Comparison of ENCODE assay signal across 1 cellular context in the genomic region with DNA sequence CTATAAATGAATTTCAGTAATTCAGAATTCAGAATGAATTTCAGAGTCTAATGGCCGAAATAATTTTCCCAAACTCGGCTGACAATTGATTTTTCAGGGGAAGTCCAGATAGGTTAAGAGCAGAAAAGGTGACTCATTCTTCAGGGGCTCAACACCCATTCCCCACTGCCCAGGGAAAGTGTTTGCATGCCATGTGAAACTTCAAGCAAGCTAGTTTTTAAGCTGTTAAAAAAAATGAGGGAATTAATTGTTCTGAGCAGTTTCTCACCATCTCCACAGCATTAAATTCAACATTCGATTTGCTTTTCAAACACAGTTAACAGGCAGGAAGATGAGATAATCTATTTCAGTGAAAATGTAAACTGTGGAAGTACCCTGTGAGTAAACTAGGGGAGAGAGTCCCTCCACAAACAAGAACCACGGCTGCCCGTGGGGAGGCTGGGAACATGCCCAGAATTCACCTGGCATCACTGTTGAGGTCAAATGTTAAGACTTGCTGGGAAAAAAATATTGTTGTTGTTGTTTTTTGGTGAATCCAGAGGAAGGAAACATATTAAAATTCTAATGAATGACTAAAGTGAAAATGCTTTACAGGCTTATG.
TF ChIP-seq lines count a peak whose summit lies in the region.

No MANE protein-coding gene starts in this region.

TF ChIP-seq in GM23338, 12 proteins besides CTCF, POLR2A, EP300 and RAD21 (continued from another document):
- TF ChIP-seq, protein P1, sequence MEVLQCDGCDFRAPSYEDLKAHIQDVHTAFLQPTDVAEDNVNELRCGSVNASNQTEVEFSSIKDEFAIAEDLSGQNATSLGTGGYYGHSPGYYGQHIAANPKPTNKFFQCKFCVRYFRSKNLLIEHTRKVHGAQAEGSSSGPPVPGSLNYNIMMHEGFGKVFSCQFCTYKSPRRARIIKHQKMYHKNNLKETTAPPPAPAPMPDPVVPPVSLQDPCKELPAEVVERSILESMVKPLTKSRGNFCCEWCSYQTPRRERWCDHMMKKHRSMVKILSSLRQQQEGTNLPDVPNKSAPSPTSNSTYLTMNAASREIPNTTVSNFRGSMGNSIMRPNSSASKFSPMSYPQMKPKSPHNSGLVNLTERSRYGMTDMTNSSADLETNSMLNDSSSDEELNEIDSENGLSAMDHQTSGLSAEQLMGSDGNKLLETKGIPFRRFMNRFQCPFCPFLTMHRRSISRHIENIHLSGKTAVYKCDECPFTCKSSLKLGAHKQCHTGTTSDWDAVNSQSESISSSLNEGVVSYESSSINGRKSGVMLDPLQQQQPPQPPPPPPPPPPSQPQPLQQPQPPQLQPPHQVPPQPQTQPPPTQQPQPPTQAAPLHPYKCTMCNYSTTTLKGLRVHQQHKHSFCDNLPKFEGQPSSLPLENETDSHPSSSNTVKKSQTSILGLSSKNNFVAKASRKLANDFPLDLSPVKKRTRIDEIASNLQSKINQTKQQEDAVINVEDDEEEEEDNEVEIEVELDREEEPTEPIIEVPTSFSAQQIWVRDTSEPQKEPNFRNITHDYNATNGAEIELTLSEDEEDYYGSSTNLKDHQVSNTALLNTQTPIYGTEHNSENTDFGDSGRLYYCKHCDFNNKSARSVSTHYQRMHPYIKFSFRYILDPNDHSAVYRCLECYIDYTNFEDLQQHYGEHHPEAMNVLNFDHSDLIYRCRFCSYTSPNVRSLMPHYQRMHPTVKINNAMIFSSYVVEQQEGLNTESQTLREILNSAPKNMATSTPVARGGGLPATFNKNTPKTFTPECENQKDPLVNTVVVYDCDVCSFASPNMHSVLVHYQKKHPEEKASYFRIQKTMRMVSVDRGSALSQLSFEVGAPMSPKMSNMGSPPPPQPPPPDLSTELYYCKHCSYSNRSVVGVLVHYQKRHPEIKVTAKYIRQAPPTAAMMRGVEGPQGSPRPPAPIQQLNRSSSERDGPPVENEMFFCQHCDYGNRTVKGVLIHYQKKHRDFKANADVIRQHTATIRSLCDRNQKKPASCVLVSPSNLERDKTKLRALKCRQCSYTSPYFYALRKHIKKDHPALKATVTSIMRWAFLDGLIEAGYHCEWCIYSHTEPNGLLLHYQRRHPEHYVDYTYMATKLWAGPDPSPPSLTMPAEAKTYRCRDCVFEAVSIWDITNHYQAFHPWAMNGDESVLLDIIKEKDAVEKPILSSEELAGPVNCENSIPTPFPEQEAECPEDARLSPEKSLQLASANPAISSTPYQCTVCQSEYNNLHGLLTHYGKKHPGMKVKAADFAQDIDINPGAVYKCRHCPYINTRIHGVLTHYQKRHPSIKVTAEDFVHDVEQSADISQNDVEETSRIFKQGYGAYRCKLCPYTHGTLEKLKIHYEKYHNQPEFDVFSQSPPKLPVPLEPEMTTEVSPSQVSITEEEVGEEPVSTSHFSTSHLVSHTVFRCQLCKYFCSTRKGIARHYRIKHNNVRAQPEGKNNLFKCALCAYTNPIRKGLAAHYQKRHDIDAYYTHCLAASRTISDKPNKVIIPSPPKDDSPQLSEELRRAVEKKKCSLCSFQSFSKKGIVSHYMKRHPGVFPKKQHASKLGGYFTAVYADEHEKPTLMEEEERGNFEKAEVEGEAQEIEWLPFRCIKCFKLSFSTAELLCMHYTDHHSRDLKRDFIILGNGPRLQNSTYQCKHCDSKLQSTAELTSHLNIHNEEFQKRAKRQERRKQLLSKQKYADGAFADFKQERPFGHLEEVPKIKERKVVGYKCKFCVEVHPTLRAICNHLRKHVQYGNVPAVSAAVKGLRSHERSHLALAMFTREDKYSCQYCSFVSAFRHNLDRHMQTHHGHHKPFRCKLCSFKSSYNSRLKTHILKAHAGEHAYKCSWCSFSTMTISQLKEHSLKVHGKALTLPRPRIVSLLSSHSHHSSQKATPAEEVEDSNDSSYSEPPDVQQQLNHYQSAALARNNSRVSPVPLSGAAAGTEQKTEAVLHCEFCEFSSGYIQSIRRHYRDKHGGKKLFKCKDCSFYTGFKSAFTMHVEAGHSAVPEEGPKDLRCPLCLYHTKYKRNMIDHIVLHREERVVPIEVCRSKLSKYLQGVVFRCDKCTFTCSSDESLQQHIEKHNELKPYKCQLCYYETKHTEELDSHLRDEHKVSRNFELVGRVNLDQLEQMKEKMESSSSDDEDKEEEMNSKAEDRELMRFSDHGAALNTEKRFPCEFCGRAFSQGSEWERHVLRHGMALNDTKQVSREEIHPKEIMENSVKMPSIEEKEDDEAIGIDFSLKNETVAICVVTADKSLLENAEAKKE (CRISPR knock-in tag; IDR thresholded peaks at IDR 0.05), result no peak
- no peak for TF ChIP-seq NANOG (IDR thresholded peaks at IDR 0.05; ENCODE audit: borderline replicate concordance)
- TF ChIP-seq POLR2AphosphoS5 (IDR thresholded peaks at IDR 0.05; ENCODE audit: low read depth), result no peak
- no peak for TF ChIP-seq JUNB (IDR thresholded peaks at IDR 0.05; ENCODE audit: unreplicated experiment)
- no peak for TF ChIP-seq EZH2 (IDR thresholded peaks at IDR 0.05; ENCODE audit: low read depth, unreplicated experiment)
- TF ChIP-seq CREB1 (CRISPR knock-in tag; IDR thresholded peaks at IDR 0.05; ENCODE audit: low read depth), result no peak
- no peak for TF ChIP-seq ZNF331 (CRISPR knock-in tag; IDR thresholded peaks at IDR 0.05; ENCODE audit: low read depth)
- TF ChIP-seq, protein P2, sequence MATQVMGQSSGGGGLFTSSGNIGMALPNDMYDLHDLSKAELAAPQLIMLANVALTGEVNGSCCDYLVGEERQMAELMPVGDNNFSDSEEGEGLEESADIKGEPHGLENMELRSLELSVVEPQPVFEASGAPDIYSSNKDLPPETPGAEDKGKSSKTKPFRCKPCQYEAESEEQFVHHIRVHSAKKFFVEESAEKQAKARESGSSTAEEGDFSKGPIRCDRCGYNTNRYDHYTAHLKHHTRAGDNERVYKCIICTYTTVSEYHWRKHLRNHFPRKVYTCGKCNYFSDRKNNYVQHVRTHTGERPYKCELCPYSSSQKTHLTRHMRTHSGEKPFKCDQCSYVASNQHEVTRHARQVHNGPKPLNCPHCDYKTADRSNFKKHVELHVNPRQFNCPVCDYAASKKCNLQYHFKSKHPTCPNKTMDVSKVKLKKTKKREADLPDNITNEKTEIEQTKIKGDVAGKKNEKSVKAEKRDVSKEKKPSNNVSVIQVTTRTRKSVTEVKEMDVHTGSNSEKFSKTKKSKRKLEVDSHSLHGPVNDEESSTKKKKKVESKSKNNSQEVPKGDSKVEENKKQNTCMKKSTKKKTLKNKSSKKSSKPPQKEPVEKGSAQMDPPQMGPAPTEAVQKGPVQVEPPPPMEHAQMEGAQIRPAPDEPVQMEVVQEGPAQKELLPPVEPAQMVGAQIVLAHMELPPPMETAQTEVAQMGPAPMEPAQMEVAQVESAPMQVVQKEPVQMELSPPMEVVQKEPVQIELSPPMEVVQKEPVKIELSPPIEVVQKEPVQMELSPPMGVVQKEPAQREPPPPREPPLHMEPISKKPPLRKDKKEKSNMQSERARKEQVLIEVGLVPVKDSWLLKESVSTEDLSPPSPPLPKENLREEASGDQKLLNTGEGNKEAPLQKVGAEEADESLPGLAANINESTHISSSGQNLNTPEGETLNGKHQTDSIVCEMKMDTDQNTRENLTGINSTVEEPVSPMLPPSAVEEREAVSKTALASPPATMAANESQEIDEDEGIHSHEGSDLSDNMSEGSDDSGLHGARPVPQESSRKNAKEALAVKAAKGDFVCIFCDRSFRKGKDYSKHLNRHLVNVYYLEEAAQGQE (IDR thresholded peaks at IDR 0.05; ENCODE audit: unreplicated experiment), result no peak
- TF ChIP-seq, protein P3, sequence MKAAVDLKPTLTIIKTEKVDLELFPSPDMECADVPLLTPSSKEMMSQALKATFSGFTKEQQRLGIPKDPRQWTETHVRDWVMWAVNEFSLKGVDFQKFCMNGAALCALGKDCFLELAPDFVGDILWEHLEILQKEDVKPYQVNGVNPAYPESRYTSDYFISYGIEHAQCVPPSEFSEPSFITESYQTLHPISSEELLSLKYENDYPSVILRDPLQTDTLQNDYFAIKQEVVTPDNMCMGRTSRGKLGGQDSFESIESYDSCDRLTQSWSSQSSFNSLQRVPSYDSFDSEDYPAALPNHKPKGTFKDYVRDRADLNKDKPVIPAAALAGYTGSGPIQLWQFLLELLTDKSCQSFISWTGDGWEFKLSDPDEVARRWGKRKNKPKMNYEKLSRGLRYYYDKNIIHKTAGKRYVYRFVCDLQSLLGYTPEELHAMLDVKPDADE (IDR thresholded peaks at IDR 0.05), result no peak
- TF ChIP-seq STAT1 (IDR thresholded peaks at IDR 0.05; ENCODE audit: unreplicated experiment), result no peak
- no peak for TF ChIP-seq EZH2phosphoT487 (IDR thresholded peaks at IDR 0.05; ENCODE audit: unreplicated experiment)
